In the genomic region with DNA sequence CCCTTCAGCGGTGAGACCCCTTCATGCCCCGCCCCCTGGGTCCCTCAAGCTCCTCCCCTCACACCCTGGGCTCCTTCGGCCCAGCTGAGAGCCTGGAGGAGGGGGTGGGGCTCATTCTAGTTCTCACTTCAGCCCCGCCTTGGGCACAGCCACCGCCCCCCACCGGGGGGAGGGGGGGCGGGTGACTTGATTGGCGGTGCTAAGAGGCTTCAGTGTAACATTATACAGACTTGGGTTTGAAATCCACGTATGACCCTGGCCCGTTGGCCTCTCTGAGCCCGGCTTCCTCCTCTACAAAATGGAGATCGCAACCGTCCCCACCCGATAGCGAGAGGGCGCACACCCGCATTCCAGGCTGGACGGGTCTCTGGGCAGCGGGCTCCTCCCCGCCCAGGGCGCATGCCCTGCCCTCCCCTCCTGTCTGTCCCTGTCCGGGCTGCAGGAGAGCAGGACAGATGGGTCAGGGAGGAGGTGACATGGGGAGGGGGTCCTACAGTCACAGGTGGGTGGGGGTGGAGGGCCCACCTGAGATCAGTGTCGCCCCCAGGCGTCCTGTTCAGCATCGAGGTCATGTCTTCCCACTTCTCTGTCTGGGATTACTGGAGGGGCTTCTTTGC, we compare ENCODE assay signal across 8 cellular contexts.
DNase-seq lines count a peak whose midpoint lies in the region; ATAC-seq lines count a peak whose summit lies in the region.

No MANE protein-coding gene starts in this region.

- no peaks in the 10 kb centered on the region for H3K4me1 ChIP-seq in adipocyte (ENCODE audit: control insufficient read depth, insufficient read depth, low read length)

- H3K36me3 ChIP-seq in adipocyte (ENCODE audit: control insufficient read depth, insufficient read depth, low read length, severe bottlenecking): no peaks in the 10 kb centered on the region

- no peaks in the 10 kb centered on the region for H3K9me3 ChIP-seq in adipocyte (ENCODE audit: control insufficient read depth, low read length)

- intact Hi-C loops in posterior cingulate gyrus (cut with DNase I): no loop called here

- H3K9ac ChIP-seq in adipocyte (ENCODE audit: low read length): peak overlapping the region; percentile 64

- peak overlapping the region; percentile 72 for H3K4me3 ChIP-seq in adipocyte (ENCODE audit: low read length)
- peak overlapping the region; percentile 35 for H3K4me3 ChIP-seq in iPS-11a (ENCODE audit: low read depth, low read length)

- peak; percentile 14 for DNase-seq in CD1c-positive myeloid dendritic cell (ENCODE audit: extremely low spot score)
- peak; percentile 54 for DNase-seq in NCI-H2029 (lab: John Stamatoyannopoulos, UW)
- DNase-seq in adipocyte (ENCODE audit: low read depth): peak; percentile 55
- peak; percentile 60 for DNase-seq in stimulated activated CD4-positive, alpha-beta T cell treated with anti-CD3 and anti-CD28 coated beads, Interleukin-15, amount 100 ng/mL, for 24 hours
- no peak for DNase-seq in HCEC 1CT
- no peak for DNase-seq in posterior cingulate gyrus

- no peak for ATAC-seq in GM19023 (IDR thresholded peaks at IDR 0.05; ENCODE audit: unreplicated experiment)

- no peaks in the 10 kb centered on the region for H3K27me3 ChIP-seq in adipocyte (replicated peaks; ENCODE audit: control insufficient read depth, insufficient read depth, low read length)

Comparison
In these comparisons a context has a peak if more than half of its experiments do, and no peak if none do; other contexts are left out.
1. DNase-seq: peak in CD1c-positive myeloid dendritic cell (single experiment), NCI-H2029 (single experiment), adipocyte (single experiment) and stimulated activated CD4-positive, alpha-beta T cell treated with anti-CD3 and anti-CD28 coated beads, Interleukin-15, amount 100 ng/mL, for 24 hours (single experiment); none in HCEC 1CT (single experiment) and posterior cingulate gyrus (0 of 10).